Comparison of ENCODE assay signal across 18 cellular contexts in the genomic region with DNA sequence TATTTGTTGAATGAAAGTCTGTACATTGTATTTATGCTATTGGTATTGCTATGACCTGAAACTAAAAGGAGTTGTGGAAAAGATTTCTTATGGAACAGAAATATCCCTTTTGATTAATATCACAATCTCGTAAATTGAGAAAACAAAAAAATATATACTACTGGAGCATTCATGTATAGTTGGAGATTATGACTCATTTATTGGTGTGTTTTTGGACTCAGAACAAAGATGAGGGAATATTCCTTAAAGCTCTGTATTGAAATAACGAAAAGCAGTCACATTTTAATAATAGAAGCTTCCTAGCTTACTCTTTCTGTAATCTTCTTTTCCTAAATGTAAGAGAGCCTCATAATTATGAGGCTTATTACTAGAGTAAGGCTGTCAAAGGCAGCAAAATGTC. TPM values are rescaled to one million over a fixed set of nuclear protein-coding genes. Genes with fewer than 3 reads are reported as not detected.
DNase-seq lines count a peak whose midpoint lies in the region; ATAC-seq and TF ChIP-seq lines count a peak whose summit lies in the region.
"Had no signal": no experiment of that assay in that cellular context is flagged by ENCODE, and none has a peak within 500 bp of the region (broad histone marks: within the 10 kb centered on the region; RNA-seq: fewer than 3 reads in every experiment).

No MANE protein-coding gene starts in this region.

- H3K36me3 Mint-ChIP-seq in activated naive CD4-positive, alpha-beta T cell treated with anti-CD3 and anti-CD28 coated beads, Interleukin-2, amount 50 U/mL, for 24 hours: peaks cover 15% of the 10 kb centered on the region
- H3K36me3 Mint-ChIP-seq in activated naive CD4-positive, alpha-beta T cell treated with anti-CD3 and anti-CD28 coated beads, Interleukin-2, amount 50 U/mL, for 72 hours: peaks cover 0 to 17% of the 10 kb centered on the region in 2 donors
- peaks cover 22% of the 10 kb centered on the region for H3K36me3 Mint-ChIP-seq in activated B cell treated with CpG ODN at 0.5 μM for 24 hours (ENCODE audit: low read depth)
- H3K36me3 Mint-ChIP-seq in immature natural killer cell: no peaks in the 10 kb centered on the region
- H3K36me3 Mint-ChIP-seq in stimulated activated memory B cell treated with anti-CD40 and anti-IgM and Interleukin-4, amounts not matched to agents 10 μg/mL and 1 μg/mL and 100 μg/mL, for 72 hours: peaks cover 43% of the 10 kb centered on the region
- peaks cover 6% of the 10 kb centered on the region for H3K36me3 Mint-ChIP-seq in endothelial cell (ENCODE audit: low read depth, unreplicated experiment)

- intact Hi-C loops in activated B cell treated with CpG ODN at 0.5 μM for 24 hours (cut with micrococcal nuclease): no loop called here

- H3K4me1 Mint-ChIP-seq in activated naive CD4-positive, alpha-beta T cell treated with anti-CD3 and anti-CD28 coated beads, Interleukin-2, amount 50 U/mL, for 24 hours: peaks cover 83% of the 10 kb centered on the region
- H3K4me1 Mint-ChIP-seq in activated B cell treated with CpG ODN at 0.5 μM for 24 hours (peaks cover 83% of the 10 kb centered on the region), immature natural killer cell (peaks cover 87 to 88% of the 10 kb centered on the region in 2 donors), endothelial cell (ENCODE audit: unreplicated experiment) (peaks cover 52% of the 10 kb centered on the region)
- peaks cover 70% of the 10 kb centered on the region for H3K4me1 Mint-ChIP-seq in stimulated activated memory B cell treated with anti-CD40 and anti-IgM and Interleukin-4, amounts not matched to agents 10 μg/mL and 1 μg/mL and 100 μg/mL, for 72 hours

- peak overlapping the region; percentile 64 for H3K27ac Mint-ChIP-seq in activated naive CD4-positive, alpha-beta T cell treated with anti-CD3 and anti-CD28 coated beads, Interleukin-2, amount 50 U/mL, for 24 hours
- H3K27ac Mint-ChIP-seq in activated naive CD4-positive, alpha-beta T cell treated with anti-CD3 and anti-CD28 coated beads, Interleukin-2, amount 50 U/mL, for 72 hours: peak overlapping the region in 1 of 2 donors; percentile 14
- H3K27ac Mint-ChIP-seq in activated B cell treated with CpG ODN at 0.5 μM for 24 hours: peak overlapping the region; percentile 1
- peak overlapping the region in 2 of 6 donors; percentile 8 to 15 for H3K27ac Mint-ChIP-seq in immature natural killer cell
- peak overlapping the region; percentile 64 for H3K27ac Mint-ChIP-seq in stimulated activated memory B cell treated with anti-CD40 and anti-IgM and Interleukin-4, amounts not matched to agents 10 μg/mL and 1 μg/mL and 100 μg/mL, for 72 hours
- H3K27ac Mint-ChIP-seq in endothelial cell (ENCODE audit: unreplicated experiment): no peak overlapping the region

- DNase-seq in activated naive CD4-positive, alpha-beta T cell treated with anti-CD3 and anti-CD28 coated beads, Interleukin-2, amount 50 U/mL, for 72 hours (ENCODE audit: low spot score in 2 of 2): no peak
- DNase-seq in activated B cell treated with CpG ODN at 0.5 μM for 24 hours (no peak), immature natural killer cell (no peak), T-helper 2 cell (no peak), endothelial cell (ENCODE audit: low spot score) (no peak)
- no peak for DNase-seq in stimulated activated naive CD4-positive, alpha-beta T cell treated with Interleukin-2 at 50 U/mL for 16 hours (lab: John Stamatoyannopoulos, UW)
- DNase-seq: activated CD4-positive, alpha-beta T cell treated with anti-CD3 and anti-CD28 coated beads for 48 hours; activated CD8-positive, alpha-beta memory T cell treated with anti-CD3 and anti-CD28 coated beads, Interleukin-2, amount 50 U/mL, for 4 hours; gastrocnemius medialis; NCI-H1105 treated with DMSO at 0.1 percent for 48 hours; NCI-H2081; NCI-H446; PC-9; right cardiac atrium; SIG-M5 had no signal

- no peak for ATAC-seq in activated naive CD4-positive, alpha-beta T cell treated with anti-CD3 and anti-CD28 coated beads, Interleukin-2, amount 50 U/mL, for 72 hours
- ATAC-seq in activated B cell treated with CpG ODN at 0.5 μM for 24 hours (ENCODE audit: low read depth): no peak
- no peak for ATAC-seq in stimulated activated memory B cell treated with anti-CD40 and anti-IgM and Interleukin-4, amounts not matched to agents 10 μg/mL and 1 μg/mL and 100 μg/mL, for 72 hours
- ATAC-seq: gastrocnemius medialis, HepG2, right cardiac atrium had no signal

- POLR2A ChIA-PET in activated B cell treated with CpG ODN at 0.5 μM for 24 hours (lab: Charles Lee): interaction anchor here (3.9 kb wide), 1 partner anchor 14 kb away, joined by 25 read pairs; a partner anchor contains a TSS

- H3K4me3 Mint-ChIP-seq in activated naive CD4-positive, alpha-beta T cell treated with anti-CD3 and anti-CD28 coated beads, Interleukin-2, amount 50 U/mL, for 24 hours: peak overlapping the region; percentile 27
- H3K4me3 Mint-ChIP-seq in activated B cell treated with CpG ODN at 0.5 μM for 24 hours (no peak overlapping the region), immature natural killer cell (peak overlapping the region in 3 of 5 donors; percentile 16 to 31 (median 16)), endothelial cell (ENCODE audit: unreplicated experiment) (no peak overlapping the region)
- H3K4me3 Mint-ChIP-seq in stimulated activated memory B cell treated with anti-CD40 and anti-IgM and Interleukin-4, amounts not matched to agents 10 μg/mL and 1 μg/mL and 100 μg/mL, for 72 hours: no peak overlapping the region

- no peaks in the 10 kb centered on the region for H3K27me3 Mint-ChIP-seq in activated naive CD4-positive, alpha-beta T cell treated with anti-CD3 and anti-CD28 coated beads, Interleukin-2, amount 50 U/mL, for 24 hours
- no peaks in the 10 kb centered on the region for H3K27me3 Mint-ChIP-seq in activated B cell treated with CpG ODN at 0.5 μM for 24 hours
- peaks cover 0 to 5% (median 2%) of the 10 kb centered on the region in 3 donors for H3K27me3 Mint-ChIP-seq in immature natural killer cell (ENCODE audit: low read depth in 3 of 3)
- H3K27me3 Mint-ChIP-seq in stimulated activated memory B cell treated with anti-CD40 and anti-IgM and Interleukin-4, amounts not matched to agents 10 μg/mL and 1 μg/mL and 100 μg/mL, for 72 hours: no peaks in the 10 kb centered on the region
- peaks cover 3% of the 10 kb centered on the region for H3K27me3 Mint-ChIP-seq in endothelial cell (ENCODE audit: unreplicated experiment)

- CTCF ChIA-PET in activated B cell treated with CpG ODN at 0.5 μM for 24 hours (lab: Charles Lee): interaction anchor here (0.7 to 1.6 kb wide), 3 partner anchors 16 to 635 kb away, joined by 3 read pairs; no protein-coding TSS in a partner anchor

- no peak for TF ChIP-seq CTCF in activated B cell treated with CpG ODN at 0.5 μM for 24 hours (IDR thresholded peaks at IDR 0.05)
- TF ChIP-seq CTCF in endothelial cell (IDR thresholded peaks at IDR 0.05; ENCODE audit: unreplicated experiment): no peak

- no peaks in the 10 kb centered on the region for H3K9me3 Mint-ChIP-seq in activated naive CD4-positive, alpha-beta T cell treated with anti-CD3 and anti-CD28 coated beads, Interleukin-2, amount 50 U/mL, for 24 hours
- peaks cover 0 to 7% of the 10 kb centered on the region in 2 donors for H3K9me3 Mint-ChIP-seq in activated naive CD4-positive, alpha-beta T cell treated with anti-CD3 and anti-CD28 coated beads, Interleukin-2, amount 50 U/mL, for 72 hours
- no peaks in the 10 kb centered on the region for H3K9me3 Mint-ChIP-seq in activated B cell treated with CpG ODN at 0.5 μM for 24 hours
- no peaks in the 10 kb centered on the region for H3K9me3 Mint-ChIP-seq in immature natural killer cell
- H3K9me3 Mint-ChIP-seq in stimulated activated memory B cell treated with anti-CD40 and anti-IgM and Interleukin-4, amounts not matched to agents 10 μg/mL and 1 μg/mL and 100 μg/mL, for 72 hours: no peaks in the 10 kb centered on the region
- no peaks in the 10 kb centered on the region for H3K9me3 Mint-ChIP-seq in endothelial cell (ENCODE audit: unreplicated experiment)

RNA-seq across cellular contexts. Expression of a gene that starts 14.3 kb away (rescaled TPM):
- total RNA-seq in activated naive CD4-positive, alpha-beta T cell treated with anti-CD3 and anti-CD28 coated beads, Interleukin-2, amount 50 U/mL, for 72 hours: 100 to 1,000 TPM; 125 to 138 TPM
- total RNA-seq in activated B cell treated with CpG ODN at 0.5 μM for 24 hours: 155 and 164 TPM in 2 replicates
- polyA plus RNA-seq in immature natural killer cell: 10 to 100 TPM; 35.4 to 85.5 (median 70.4) TPM
- 1,051 TPM for total RNA-seq in endothelial cell (ENCODE audit: unreplicated experiment)

Comparison
In these comparisons a context has a peak if more than half of its experiments do, and no peak if none do; other contexts are left out.
1. H3K4me3 Mint-ChIP-seq: peak in activated naive CD4-positive, alpha-beta T cell treated with anti-CD3 and anti-CD28 coated beads, Interleukin-2, amount 50 U/mL, for 24 hours (single experiment) and immature natural killer cell (3 of 5); none in activated B cell treated with CpG ODN at 0.5 μM for 24 hours (single experiment), stimulated activated memory B cell treated with anti-CD40 and anti-IgM and Interleukin-4, amounts not matched to agents 10 μg/mL and 1 μg/mL and 100 μg/mL, for 72 hours (single experiment) and endothelial cell (single experiment).